In genomic region chr22:37334859-37335818, GRCh38 we compare ENCODE assay signal across 11 cellular contexts. TPM values are rescaled to one million over a fixed set of nuclear protein-coding genes. Genes with fewer than 3 reads are reported as not detected.
A peak's percentile ranks its signal among the peaks of the same experiment; 100 is the strongest.
DNase-seq lines count a peak whose midpoint lies in the region; ATAC-seq and TF ChIP-seq lines count a peak whose summit lies in the region.
"Had no signal": no experiment of that assay in that cellular context is flagged by ENCODE, and none has a peak within 500 bp of the region (broad histone marks: within the 10 kb centered on the region; RNA-seq: fewer than 3 reads in every experiment).

No MANE protein-coding gene starts in this region.

- no peaks in the 10 kb centered on the region for H3K79me2 ChIP-seq in hepatocyte

- H3K36me3 Mint-ChIP-seq in activated naive CD8-positive, alpha-beta T cell = no peaks in the 10 kb centered on the region
- H3K36me3 Mint-ChIP-seq in activated naive CD8-positive, alpha-beta T cell treated with anti-CD3 and anti-CD28 coated beads, Interleukin-2, amount 50 U/mL, for 24 hours (ENCODE audit: low read depth) = no peaks in the 10 kb centered on the region
- H3K36me3 Mint-ChIP-seq in activated T-helper 1 cell treated with anti-CD3 and anti-CD28 coated beads, Interleukin-12 subunit alpha, Interleukin-12 subunit beta, Interleukin-2, Interleukin-4 antibody, amounts not matched to agents 30 ng/mL and 10 ng/mL and 1 ng/mL, durations not matched to agents 14 hours and 24 hours and 36 hours (ENCODE audit: low read depth) = no peaks in the 10 kb centered on the region

- H3K4me3 ChIP-seq in hepatocyte = no peak overlapping the region
- H3K4me3 ChIP-seq: SJCRH30 had no signal

- intact Hi-C loops in activated T-helper 1 cell treated with anti-CD3 and anti-CD28 coated beads, Interleukin-12 subunit alpha, Interleukin-12 subunit beta, Interleukin-2, Interleukin-4 antibody, amounts not matched to agents 30 ng/mL and 10 ng/mL and 1 ng/mL, durations not matched to agents 14 hours and 24 hours and 36 hours (cut with micrococcal nuclease) = loop anchor here (5.0 kb wide), 1 partner anchor 92 kb away; the partner anchor contains the start of gene ELFN2

- H3K36me3 ChIP-seq in hepatocyte (replicated peaks; ENCODE audit: insufficient read depth, low read depth) = no peaks in the 10 kb centered on the region
- H3K36me3 ChIP-seq: SJCRH30 had no signal

- H3K27me3 ChIP-seq in hepatocyte = peaks cover 42% of the 10 kb centered on the region

- DNase-seq in activated naive CD8-positive, alpha-beta T cell treated with anti-CD3 and anti-CD28 coated beads, Interleukin-2, amount 50 U/mL, for 24 hours = no peak
- DNase-seq in NCI-H345 treated with DMSO at 0.1 percent for 48 hours (lab: John Stamatoyannopoulos, UW; ENCODE audit: unreplicated experiment) (peak; percentile 41), hepatocyte (ENCODE audit: low spot score) (no peak)
- no peak for DNase-seq in stimulated activated naive CD8-positive, alpha-beta T cell treated with anti-CD3 and anti-CD28 coated beads, Interleukin-15, Interleukin-2, amounts not matched to agents 100 U/mL and 50 U/mL, for 24 hours
- DNase-seq in activated T-helper 1 cell treated with anti-CD3 and anti-CD28 coated beads, Interleukin-12 subunit alpha, Interleukin-12 subunit beta, Interleukin-2, Interleukin-4 antibody, amounts not matched to agents 30 ng/mL and 10 ng/mL and 1 ng/mL, durations not matched to agents 14 hours and 24 hours and 36 hours (ENCODE audit: low spot score) = no peak
- DNase-seq: CD4-positive, alpha-beta T cell; SJCRH30 had no signal

- H3K4me2 ChIP-seq in hepatocyte = peak overlapping the region; percentile 66

- no peaks in the 10 kb centered on the region for H3K9me3 Mint-ChIP-seq in activated naive CD8-positive, alpha-beta T cell (ENCODE audit: low read depth)
- H3K9me3 Mint-ChIP-seq in activated naive CD8-positive, alpha-beta T cell treated with anti-CD3 and anti-CD28 coated beads, Interleukin-2, amount 50 U/mL, for 24 hours = no peaks in the 10 kb centered on the region
- H3K9me3 Mint-ChIP-seq in activated T-helper 1 cell treated with anti-CD3 and anti-CD28 coated beads, Interleukin-12 subunit alpha, Interleukin-12 subunit beta, Interleukin-2, Interleukin-4 antibody, amounts not matched to agents 30 ng/mL and 10 ng/mL and 1 ng/mL, durations not matched to agents 14 hours and 24 hours and 36 hours = no peaks in the 10 kb centered on the region
- H3K9me3 Mint-ChIP-seq: CD4-positive, alpha-beta T cell had no signal

- peaks cover 11% of the 10 kb centered on the region for H3K4me1 Mint-ChIP-seq in activated naive CD8-positive, alpha-beta T cell (ENCODE audit: low read depth)
- H3K4me1 Mint-ChIP-seq in activated naive CD8-positive, alpha-beta T cell treated with anti-CD3 and anti-CD28 coated beads, Interleukin-2, amount 50 U/mL, for 24 hours = peaks cover 12% of the 10 kb centered on the region
- peaks cover 5% of the 10 kb centered on the region for H3K4me1 Mint-ChIP-seq in activated T-helper 1 cell treated with anti-CD3 and anti-CD28 coated beads, Interleukin-12 subunit alpha, Interleukin-12 subunit beta, Interleukin-2, Interleukin-4 antibody, amounts not matched to agents 30 ng/mL and 10 ng/mL and 1 ng/mL, durations not matched to agents 14 hours and 24 hours and 36 hours (ENCODE audit: low read depth)

- peak; percentile 9 for TF ChIP-seq CTCF in hepatocyte (IDR thresholded peaks at IDR 0.05; ENCODE audit: poor library complexity)

- H3K4me1 ChIP-seq in hepatocyte (ENCODE audit: insufficient read depth) = peaks cover 18% of the 10 kb centered on the region
- H3K4me1 ChIP-seq: SJCRH30 had no signal

- H3K9me2 ChIP-seq in hepatocyte (replicated peaks; ENCODE audit: insufficient read depth) = no peaks in the 10 kb centered on the region

- peaks cover 22% of the 10 kb centered on the region for H3K27me3 Mint-ChIP-seq in activated naive CD8-positive, alpha-beta T cell
- peaks cover 49% of the 10 kb centered on the region for H3K27me3 Mint-ChIP-seq in activated naive CD8-positive, alpha-beta T cell treated with anti-CD3 and anti-CD28 coated beads, Interleukin-2, amount 50 U/mL, for 24 hours
- H3K27me3 Mint-ChIP-seq in activated T-helper 1 cell treated with anti-CD3 and anti-CD28 coated beads, Interleukin-12 subunit alpha, Interleukin-12 subunit beta, Interleukin-2, Interleukin-4 antibody, amounts not matched to agents 30 ng/mL and 10 ng/mL and 1 ng/mL, durations not matched to agents 14 hours and 24 hours and 36 hours (ENCODE audit: insufficient read depth) = peaks cover 43% of the 10 kb centered on the region

- H4K20me1 ChIP-seq in hepatocyte (ENCODE audit: insufficient read depth, poor library complexity, severe bottlenecking) = no peaks in the 10 kb centered on the region

- no peak for ATAC-seq in activated naive CD8-positive, alpha-beta T cell treated with anti-CD3 and anti-CD28 coated beads, Interleukin-2, amount 50 U/mL, for 24 hours
- peak; percentile 9 for ATAC-seq in stimulated activated naive CD8-positive, alpha-beta T cell treated with anti-CD3 and anti-CD28 coated beads, Interleukin-15, Interleukin-2, amounts not matched to agents 100 U/mL and 50 U/mL, for 24 hours
- ATAC-seq in GM21825 (IDR thresholded peaks at IDR 0.05; ENCODE audit: unreplicated experiment) (no peak), HG03457 (IDR thresholded peaks at IDR 0.05; ENCODE audit: unreplicated experiment) (no peak)

- H3K27ac Mint-ChIP-seq in activated naive CD8-positive, alpha-beta T cell = no peak overlapping the region
- no peak overlapping the region for H3K27ac Mint-ChIP-seq in activated naive CD8-positive, alpha-beta T cell treated with anti-CD3 and anti-CD28 coated beads, Interleukin-2, amount 50 U/mL, for 24 hours
- no peak overlapping the region for H3K27ac Mint-ChIP-seq in activated T-helper 1 cell treated with anti-CD3 and anti-CD28 coated beads, Interleukin-12 subunit alpha, Interleukin-12 subunit beta, Interleukin-2, Interleukin-4 antibody, amounts not matched to agents 30 ng/mL and 10 ng/mL and 1 ng/mL, durations not matched to agents 14 hours and 24 hours and 36 hours
- H3K27ac Mint-ChIP-seq: CD4-positive, alpha-beta T cell had no signal

- H3K27ac ChIP-seq in hepatocyte = no peak overlapping the region
- H3K27ac ChIP-seq: SJCRH30 had no signal

- no peaks in the 10 kb centered on the region for H3K9me3 ChIP-seq in hepatocyte (ENCODE audit: low read depth)
- H3K9me3 ChIP-seq: SJCRH30 had no signal

- no peak overlapping the region for H2AFZ ChIP-seq in hepatocyte

- H3K4me3 Mint-ChIP-seq in activated naive CD8-positive, alpha-beta T cell = peak overlapping the region; percentile 54
- H3K4me3 Mint-ChIP-seq in activated naive CD8-positive, alpha-beta T cell treated with anti-CD3 and anti-CD28 coated beads, Interleukin-2, amount 50 U/mL, for 24 hours = no peak overlapping the region
- no peak overlapping the region for H3K4me3 Mint-ChIP-seq in activated T-helper 1 cell treated with anti-CD3 and anti-CD28 coated beads, Interleukin-12 subunit alpha, Interleukin-12 subunit beta, Interleukin-2, Interleukin-4 antibody, amounts not matched to agents 30 ng/mL and 10 ng/mL and 1 ng/mL, durations not matched to agents 14 hours and 24 hours and 36 hours
- H3K4me3 Mint-ChIP-seq: CD4-positive, alpha-beta T cell had no signal

- WGBS in hepatocyte (ENCODE audit: low lambda C conversion rate, missing lambda C conversion rate) = 3% methylated on average over 34 of the region's 50 CpGs

RNA-seq across cellular contexts. Expression of gene CYTH4, which starts 52.8 kb away (rescaled TPM):
- total RNA-seq in hepatocyte = 0.57 and 0.96 TPM in 2 replicates
- 0.24 and 0.94 TPM in 2 replicates for polyA plus RNA-seq in hepatocyte
- 49.5 and 57.1 TPM in 2 replicates for total RNA-seq in activated T-helper 1 cell treated with anti-CD3 and anti-CD28 coated beads, Interleukin-12 subunit alpha, Interleukin-12 subunit beta, Interleukin-2, Interleukin-4 antibody, amounts not matched to agents 30 ng/mL and 10 ng/mL and 1 ng/mL, durations not matched to agents 14 hours and 24 hours and 36 hours
- total RNA-seq: renal cortical epithelial cell, SJCRH30 had no signal

Comparison
In these comparisons a context has a peak if more than half of its experiments do, and no peak if none do; other contexts are left out.
1. RNA of gene CYTH4, which starts 52.8 kb away (total RNA-seq): 49.5 to 57.1 TPM in activated T-helper 1 cell treated with anti-CD3 and anti-CD28 coated beads, Interleukin-12 subunit alpha, Interleukin-12 subunit beta, Interleukin-2, Interleukin-4 antibody, amounts not matched to agents 30 ng/mL and 10 ng/mL and 1 ng/mL, durations not matched to agents 14 hours and 24 hours and 36 hours; 0.57 to 0.96 TPM in hepatocyte; every median in the first group is over 10 times any median in the second.